In the genomic region with DNA sequence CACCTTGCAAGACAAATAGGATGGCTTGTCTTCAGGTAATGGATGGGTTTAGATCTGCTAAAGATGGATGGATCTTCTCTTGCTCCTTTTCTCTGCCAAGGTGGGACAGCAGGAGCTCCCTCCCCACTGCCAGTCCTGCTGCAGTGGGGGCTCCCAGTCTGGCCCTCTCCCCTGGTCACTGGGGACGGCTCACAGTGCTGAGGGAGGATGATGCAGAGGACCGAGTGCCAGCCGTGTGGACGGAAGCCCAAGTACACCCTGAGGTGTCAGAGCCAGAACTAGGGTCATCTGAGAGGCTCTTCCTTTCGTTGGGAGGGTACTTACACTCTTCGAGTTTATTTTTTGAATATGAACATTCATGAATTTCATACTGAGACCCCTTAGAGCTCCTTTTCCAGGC, we compare ENCODE assay signal across 14 cellular contexts. TPM values are rescaled to one million over a fixed set of nuclear protein-coding genes. Genes with fewer than 3 reads are reported as not detected.
A peak's percentile ranks its signal among the peaks of the same experiment; 100 is the strongest.
DNase-seq lines count a peak whose midpoint lies in the region; ATAC-seq and TF ChIP-seq lines count a peak whose summit lies in the region.
"Had no signal": no experiment of that assay in that cellular context is flagged by ENCODE, and none has a peak within 500 bp of the region (broad histone marks: within the 10 kb centered on the region; RNA-seq: fewer than 3 reads in every experiment).

No MANE protein-coding gene starts in this region.

- H3K36me3 Mint-ChIP-seq in activated CD4-positive, alpha-beta memory T cell treated with anti-CD3 and anti-CD28 coated beads for 36 hours = peaks cover 15% of the 10 kb centered on the region
- H3K36me3 Mint-ChIP-seq in activated CD4-positive, alpha-beta memory T cell treated with anti-CD3 and anti-CD28 coated beads, Interleukin-2, amount 10 ng/mL, durations not matched to agents 7 days and 5 days (ENCODE audit: low read depth) = peaks cover 71% of the 10 kb centered on the region

- POLR2A ChIA-PET in activated CD4-positive, alpha-beta memory T cell treated with anti-CD3 and anti-CD28 coated beads for 36 hours (lab: Charles Lee) = no interaction called here
- POLR2A ChIA-PET in activated CD4-positive, alpha-beta memory T cell treated with anti-CD3 and anti-CD28 coated beads, Interleukin-2, amount 10 ng/mL, durations not matched to agents 7 days and 5 days (lab: Charles Lee) = no interaction called here

- TF ChIP-seq CTCF in gastrocnemius medialis (IDR thresholded peaks at IDR 0.05 in 4 of 5, conservative IDR thresholded peaks at IDR 0.05 in 1 of 5) = no peak

- peak overlapping the region; percentile 53 for H3K27ac Mint-ChIP-seq in activated CD4-positive, alpha-beta memory T cell treated with anti-CD3 and anti-CD28 coated beads for 36 hours
- H3K27ac Mint-ChIP-seq in activated CD4-positive, alpha-beta memory T cell treated with anti-CD3 and anti-CD28 coated beads, Interleukin-2, amount 10 ng/mL, durations not matched to agents 7 days and 5 days = no peak overlapping the region

- in situ Hi-C loops in gastrocnemius medialis (cut with MboI; ENCODE audit: low sequenced_read_pairs in 4 of 4) = no loop called here

- H3K9me3 ChIP-seq in KOPT-K1 (ENCODE audit: insufficient read depth, low read length, poor library complexity, severe bottlenecking) (no peaks in the 10 kb centered on the region), gastrocnemius medialis (no peaks in the 10 kb centered on the region)
- no peaks in the 10 kb centered on the region for H3K9me3 ChIP-seq in effector memory CD4-positive, alpha-beta T cell (ENCODE audit: control insufficient read depth, low read length)
- H3K9me3 ChIP-seq: lower lobe of right lung had no signal

- H3K4me3 ChIP-seq in effector memory CD4-positive, alpha-beta T cell (ENCODE audit: insufficient read depth, low read depth, low read length, poor library complexity, severe bottlenecking) = no peak overlapping the region
- no peak overlapping the region for H3K4me3 ChIP-seq in gastrocnemius medialis
- H3K4me3 ChIP-seq: dorsolateral prefrontal cortex, lower lobe of right lung had no signal

- H3K27ac ChIP-seq in KOPT-K1 (ENCODE audit: low read depth, low read length, poor library complexity, severe bottlenecking) = peak overlapping the region; percentile 100
- peak overlapping the region; percentile 97 for H3K27ac ChIP-seq in effector memory CD4-positive, alpha-beta T cell (ENCODE audit: insufficient read depth, low read length, poor library complexity, severe bottlenecking)
- peak overlapping the region; percentile 94 to 97 (median 95) for H3K27ac ChIP-seq in gastrocnemius medialis
- H3K27ac ChIP-seq: dorsolateral prefrontal cortex had no signal

- CTCF ChIA-PET in activated CD4-positive, alpha-beta memory T cell treated with anti-CD3 and anti-CD28 coated beads for 36 hours (lab: Charles Lee) = interaction anchor here (0.8 to 1.2 kb wide), 2 partner anchors 22 to 92 kb away, joined by 3 read pairs; no protein-coding TSS in a partner anchor
- CTCF ChIA-PET in activated CD4-positive, alpha-beta memory T cell treated with anti-CD3 and anti-CD28 coated beads, Interleukin-2, amount 10 ng/mL, durations not matched to agents 7 days and 5 days (lab: Charles Lee) = interaction anchor here (0.6 kb wide), 1 partner anchor 510 kb away, joined by 3 read pairs; no protein-coding TSS in a partner anchor

- H3K27me3 ChIP-seq in effector memory CD4-positive, alpha-beta T cell (replicated peaks; ENCODE audit: control insufficient read depth, insufficient read depth, low read length, poor library complexity, severe bottlenecking) = no peaks in the 10 kb centered on the region
- no peaks in the 10 kb centered on the region for H3K27me3 ChIP-seq in gastrocnemius medialis
- H3K27me3 ChIP-seq: dorsolateral prefrontal cortex had no signal

- H3K9me3 Mint-ChIP-seq in activated CD4-positive, alpha-beta memory T cell treated with anti-CD3 and anti-CD28 coated beads for 36 hours = no peaks in the 10 kb centered on the region
- no peaks in the 10 kb centered on the region for H3K9me3 Mint-ChIP-seq in activated CD4-positive, alpha-beta memory T cell treated with anti-CD3 and anti-CD28 coated beads, Interleukin-2, amount 10 ng/mL, durations not matched to agents 7 days and 5 days

- H3K36me3 ChIP-seq in KOPT-K1 (ENCODE audit: insufficient read depth, low read length) (peaks cover 89% of the 10 kb centered on the region), gastrocnemius medialis (no peaks in the 10 kb centered on the region)
- peaks cover 6% of the 10 kb centered on the region for H3K36me3 ChIP-seq in effector memory CD4-positive, alpha-beta T cell (ENCODE audit: control insufficient read depth, insufficient read depth, low read length)

- H3K4me1 Mint-ChIP-seq in activated CD4-positive, alpha-beta memory T cell treated with anti-CD3 and anti-CD28 coated beads for 36 hours (ENCODE audit: low read depth) = peaks cover 76% of the 10 kb centered on the region
- peaks cover 88% of the 10 kb centered on the region for H3K4me1 Mint-ChIP-seq in activated CD4-positive, alpha-beta memory T cell treated with anti-CD3 and anti-CD28 coated beads, Interleukin-2, amount 10 ng/mL, durations not matched to agents 7 days and 5 days

- no peak overlapping the region for H3K4me3 Mint-ChIP-seq in activated CD4-positive, alpha-beta memory T cell treated with anti-CD3 and anti-CD28 coated beads for 36 hours
- H3K4me3 Mint-ChIP-seq in activated CD4-positive, alpha-beta memory T cell treated with anti-CD3 and anti-CD28 coated beads, Interleukin-2, amount 10 ng/mL, durations not matched to agents 7 days and 5 days = no peak overlapping the region

- H3K27me3 Mint-ChIP-seq in activated CD4-positive, alpha-beta memory T cell treated with anti-CD3 and anti-CD28 coated beads for 36 hours = no peaks in the 10 kb centered on the region
- H3K27me3 Mint-ChIP-seq in activated CD4-positive, alpha-beta memory T cell treated with anti-CD3 and anti-CD28 coated beads, Interleukin-2, amount 10 ng/mL, durations not matched to agents 7 days and 5 days = no peaks in the 10 kb centered on the region

- no peak for DNase-seq in activated CD4-positive, alpha-beta memory T cell treated with anti-CD3 and anti-CD28 coated beads for 36 hours
- DNase-seq in activated CD4-positive, alpha-beta memory T cell treated with anti-CD3 and anti-CD28 coated beads, Interleukin-2, amount 10 ng/mL, durations not matched to agents 7 days and 5 days = no peak
- no peak for DNase-seq in effector memory CD4-positive, alpha-beta T cell
- no peak for DNase-seq in gastrocnemius medialis
- DNase-seq in NOMO-1 (lab: John Stamatoyannopoulos, UW; ENCODE audit: unreplicated experiment in 2 of 2) = no peak
- no peak for DNase-seq in stimulated activated CD4-positive, alpha-beta T cell treated with anti-CD3 and anti-CD28 coated beads, Interleukin-1b, Interleukin-23, amount 100 ng/mL, for 48 hours
- DNase-seq: dorsolateral prefrontal cortex, lower lobe of right lung, NCI-H2081, nucleus accumbens, SHP77, small intestine had no signal

- peaks cover 80% of the 10 kb centered on the region for H3K4me1 ChIP-seq in effector memory CD4-positive, alpha-beta T cell (ENCODE audit: control insufficient read depth, insufficient read depth, low read length, poor library complexity, severe bottlenecking)
- peaks cover 91 to 95% of the 10 kb centered on the region in 2 donors for H3K4me1 ChIP-seq in gastrocnemius medialis

- no peak for ATAC-seq in gastrocnemius medialis
- no peak for ATAC-seq in GM18520 (IDR thresholded peaks at IDR 0.05; ENCODE audit: unreplicated experiment)
- ATAC-seq: lower lobe of right lung had no signal

- TF ChIP-seq POLR2A in gastrocnemius medialis (IDR thresholded peaks at IDR 0.05) = no peak

- intact Hi-C loops in activated CD4-positive, alpha-beta memory T cell treated with anti-CD3 and anti-CD28 coated beads for 36 hours (cut with micrococcal nuclease) = loop anchor here (10.0 kb wide), 1 partner anchor 433 kb away; no protein-coding TSS in a partner anchor
- intact Hi-C loops in gastrocnemius medialis (cut with DNase I; ENCODE audit: low total_unique reads) = no loop called here

RNA-seq across cellular contexts. Expression of a gene that starts 5.7 kb away (rescaled TPM):
- 10 to 100 TPM; 24.6 to 27.6 TPM for total RNA-seq in activated CD4-positive, alpha-beta memory T cell treated with anti-CD3 and anti-CD28 coated beads for 36 hours
- 10 to 100 TPM; 62.6 to 64.2 TPM for total RNA-seq in activated CD4-positive, alpha-beta memory T cell treated with anti-CD3 and anti-CD28 coated beads, Interleukin-2, amount 10 ng/mL, durations not matched to agents 7 days and 5 days
- 100 to 1,000 TPM in 3 of 4 donors, 10 to 100 TPM in 1; 93.4 to 128 (median 114) TPM for total RNA-seq in gastrocnemius medialis

RNA-seq across cellular contexts. Expression of a gene that starts 34.8 kb away (rescaled TPM):
- 10 to 100 TPM; 28.7 to 29.1 TPM for total RNA-seq in activated CD4-positive, alpha-beta memory T cell treated with anti-CD3 and anti-CD28 coated beads for 36 hours
- total RNA-seq in activated CD4-positive, alpha-beta memory T cell treated with anti-CD3 and anti-CD28 coated beads, Interleukin-2, amount 10 ng/mL, durations not matched to agents 7 days and 5 days = 10 to 100 TPM; 22.4 to 24.5 TPM
- 1 to 10 TPM; 5.0 to 7.2 (median 5.7) TPM for total RNA-seq in gastrocnemius medialis
